In genomic region chr5:179230061-179230461, GRCh38 we compare ENCODE assay signal across 27 cellular contexts.
DNase-seq lines count a peak whose midpoint lies in the region; ATAC-seq, FAIRE-seq and TF ChIP-seq lines count a peak whose summit lies in the region.
"Had no signal": no experiment of that assay in that cellular context is flagged by ENCODE, and none has a peak within 500 bp of the region (broad histone marks: within the 10 kb centered on the region; RNA-seq: fewer than 3 reads in every experiment).

No MANE protein-coding gene starts in this region.

- TF ChIP-seq POLR2A in sigmoid colon (IDR thresholded peaks at IDR 0.05) (no peak), testis (IDR thresholded peaks at IDR 0.05) (no peak)

- H3K27me3 ChIP-seq in right atrium auricular region (no peaks in the 10 kb centered on the region), sigmoid colon (no peaks in the 10 kb centered on the region), testis (no peaks in the 10 kb centered on the region)
- H3K27me3 ChIP-seq: BLaER1 treated with 17β-estradiol and CSF1 and Interleukin-3, amounts not matched to agents 10 nM and 100 nM; breast epithelium; tibial nerve had no signal

- H3K4me1 ChIP-seq in right atrium auricular region (peaks cover 0 to 11% of the 10 kb centered on the region in 2 donors), sigmoid colon (no peaks in the 10 kb centered on the region), testis (peaks cover 12% of the 10 kb centered on the region)
- H3K4me1 ChIP-seq: breast epithelium had no signal

- ATAC-seq in HG02588 (IDR thresholded peaks at IDR 0.05; ENCODE audit: unreplicated experiment), result no peak
- ATAC-seq: stimulated activated naive CD8-positive, alpha-beta T cell treated with anti-CD3 and anti-CD28 coated beads, Interleukin-15, amount 100 ng/mL, for 72 hours had no signal

- no peaks in the 10 kb centered on the region for H3K36me3 ChIP-seq in right atrium auricular region
- H3K36me3 ChIP-seq in sigmoid colon, result no peaks in the 10 kb centered on the region
- H3K36me3 ChIP-seq in testis (ENCODE audit: low read depth, missing control alignments), result no peaks in the 10 kb centered on the region
- H3K36me3 ChIP-seq: BLaER1 treated with 17β-estradiol and CSF1 and Interleukin-3, amounts not matched to agents 10 nM and 100 nM; breast epithelium; tibial nerve had no signal

- DNase-seq in D721Med (ENCODE audit: insufficient read length, low spot score), result peak; percentile 62
- DNase-seq in NCI-H82 (lab: John Stamatoyannopoulos, UW), result peak; percentile 65
- DNase-seq in right atrium auricular region (ENCODE audit: low spot score), result peak; percentile 9
- peak; percentile 43 for DNase-seq in sigmoid colon
- DNase-seq in NCI-H1105 (lab: John Stamatoyannopoulos, UW), result no peak
- no peak for DNase-seq in testis
- DNase-seq: activated CD4-positive, alpha-beta T cell treated with anti-CD3 and anti-CD28 coated beads, Interleukin-2, amount 10 ng/mL, durations not matched to agents 24 days and 14 days; activated naive CD4-positive, alpha-beta T cell treated with anti-CD3 and anti-CD28 coated beads, Interleukin-2, amount 50 U/mL, for 16 hours; amniotic stem cell; COR-L47; DND-41; effector memory CD4-positive, alpha-beta T cell; erythroblast; glutamatergic neuron; HCEC 1CT; KBM-7; MM.1S; NCI-H1436; NCI-H2081 treated with DMSO at 0.1 percent for 48 hours; NCI-H226 had no signal

- no peak for FAIRE-seq in D721Med (lab: Jason Lieb, UNC)
- FAIRE-seq: colon had no signal

- TF ChIP-seq CTCF in D721Med (IDR thresholded peaks at IDR 0.05; ENCODE audit: insufficient read depth, missing control alignments), result no peak
- no peak for TF ChIP-seq CTCF in right atrium auricular region (IDR thresholded peaks at IDR 0.05)
- TF ChIP-seq CTCF in sigmoid colon (IDR thresholded peaks at IDR 0.05), result no peak
- TF ChIP-seq CTCF in testis (IDR thresholded peaks at IDR 0.05), result no peak

- H3K27ac ChIP-seq in right atrium auricular region, result no peak overlapping the region
- H3K27ac ChIP-seq in sigmoid colon, result no peak overlapping the region
- H3K27ac ChIP-seq in testis, result no peak overlapping the region
- H3K27ac ChIP-seq: BLaER1 treated with 17β-estradiol and CSF1 and Interleukin-3, amounts not matched to agents 10 nM and 100 nM; breast epithelium; SK-N-MC; tibial nerve had no signal

- intact Hi-C loops in sigmoid colon (cut with DNase I) (no loop called here), testis (cut with DNase I; ENCODE audit: low total_unique reads) (no loop called here)

- H3K9me3 ChIP-seq in right atrium auricular region, result no peaks in the 10 kb centered on the region
- no peaks in the 10 kb centered on the region for H3K9me3 ChIP-seq in sigmoid colon
- no peaks in the 10 kb centered on the region for H3K9me3 ChIP-seq in testis
- H3K9me3 ChIP-seq: BLaER1 treated with 17β-estradiol and CSF1 and Interleukin-3, amounts not matched to agents 10 nM and 100 nM; breast epithelium; tibial nerve had no signal

- H3K4me3 ChIP-seq in right atrium auricular region (no peak overlapping the region), sigmoid colon (no peak overlapping the region), testis (no peak overlapping the region)
- H3K4me3 ChIP-seq: BLaER1 treated with 17β-estradiol and CSF1 and Interleukin-3, amounts not matched to agents 10 nM and 100 nM; breast epithelium; SK-N-MC; tibial nerve had no signal

- 77 to 78% methylated on average over 9 of the region's 9 CpGs for WGBS in sigmoid colon, 2 donors
- 77 to 91% methylated on average over 7 to 9 of the region's 9 CpGs for WGBS in testis, 2 donors

- no peak for TF ChIP-seq EP300 in sigmoid colon (IDR thresholded peaks at IDR 0.05)

Comparison
In these comparisons a context has a peak if more than half of its experiments do, and no peak if none do; other contexts are left out.
1. DNase-seq: peak in D721Med (single experiment), NCI-H82 (single experiment), right atrium auricular region (single experiment) and sigmoid colon (single experiment); none in NCI-H1105 (single experiment) and testis (single experiment).